13 cellular contexts compared by ENCODE assay signal in the genomic region with DNA sequence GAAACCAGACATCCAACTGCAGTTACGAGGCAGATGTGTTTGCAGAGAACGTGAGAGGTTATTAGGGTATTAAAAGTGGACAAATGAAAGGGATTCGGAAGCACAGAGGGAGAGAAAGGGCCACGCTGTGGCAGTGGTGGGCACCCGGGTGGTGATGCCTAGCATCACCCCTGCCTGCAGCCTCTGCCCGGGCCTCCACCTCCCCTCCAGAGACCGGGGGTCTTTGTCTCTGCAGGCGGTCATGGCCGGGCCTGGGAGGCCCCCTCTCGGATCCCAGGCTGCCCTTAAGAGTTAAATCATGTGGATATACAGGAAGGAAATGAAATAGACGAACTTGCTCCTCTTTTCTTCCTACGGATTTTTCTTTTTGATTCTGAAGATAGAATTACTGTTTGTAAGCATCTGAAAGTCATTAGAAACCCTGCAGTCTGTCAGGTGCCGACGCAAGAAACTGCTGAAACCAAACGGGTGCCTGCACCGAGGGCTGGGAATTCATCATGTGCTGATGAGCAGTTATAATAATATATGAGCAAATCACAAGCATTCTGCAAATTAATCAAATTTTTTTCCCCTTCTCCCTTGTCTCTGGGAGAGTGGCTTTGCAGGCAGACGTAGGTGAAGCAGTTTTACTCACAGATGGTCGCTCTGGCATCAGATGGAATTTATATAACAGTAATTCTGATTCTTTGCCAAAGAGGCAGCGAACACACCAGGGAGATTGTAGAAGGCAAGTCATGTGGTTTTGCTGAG.
DNase-seq lines count a peak whose midpoint lies in the region; ATAC-seq and TF ChIP-seq lines count a peak whose summit lies in the region.
"Had no signal": no experiment of that assay in that cellular context is flagged by ENCODE, and none has a peak within 500 bp of the region (broad histone marks: within the 10 kb centered on the region; RNA-seq: fewer than 3 reads in every experiment).

No MANE protein-coding gene starts in this region.

- H3K9me3 Mint-ChIP-seq in activated CD4-positive, alpha-beta memory T cell treated with anti-CD3 and anti-CD28 coated beads, Interleukin-2, amount 10 ng/mL, durations not matched to agents 7 days and 5 days = no peaks in the 10 kb centered on the region
- H3K9me3 Mint-ChIP-seq: neural crest cell had no signal

- H3K36me3 Mint-ChIP-seq in activated CD4-positive, alpha-beta memory T cell treated with anti-CD3 and anti-CD28 coated beads, Interleukin-2, amount 10 ng/mL, durations not matched to agents 7 days and 5 days (ENCODE audit: low read depth) = no peaks in the 10 kb centered on the region
- H3K36me3 Mint-ChIP-seq: activated naive CD8-positive, alpha-beta T cell had no signal

- peaks cover 36% of the 10 kb centered on the region for H3K27me3 Mint-ChIP-seq in activated CD4-positive, alpha-beta memory T cell treated with anti-CD3 and anti-CD28 coated beads, Interleukin-2, amount 10 ng/mL, durations not matched to agents 7 days and 5 days

- H3K4me3 Mint-ChIP-seq in activated CD4-positive, alpha-beta memory T cell treated with anti-CD3 and anti-CD28 coated beads, Interleukin-2, amount 10 ng/mL, durations not matched to agents 7 days and 5 days = no peak overlapping the region
- H3K4me3 Mint-ChIP-seq: activated naive CD8-positive, alpha-beta T cell; neural crest cell had no signal

- H3K9me3 ChIP-seq in heart right ventricle = no peaks in the 10 kb centered on the region
- H3K9me3 ChIP-seq in vagina = no peaks in the 10 kb centered on the region

- 45% methylated on average over 19 of the region's 19 CpGs for WGBS in heart right ventricle, 2 donors

- peaks cover 9% of the 10 kb centered on the region for H3K4me1 Mint-ChIP-seq in activated CD4-positive, alpha-beta memory T cell treated with anti-CD3 and anti-CD28 coated beads, Interleukin-2, amount 10 ng/mL, durations not matched to agents 7 days and 5 days

- no peak overlapping the region for H3K27ac Mint-ChIP-seq in activated CD4-positive, alpha-beta memory T cell treated with anti-CD3 and anti-CD28 coated beads, Interleukin-2, amount 10 ng/mL, durations not matched to agents 7 days and 5 days
- H3K27ac Mint-ChIP-seq: activated naive CD8-positive, alpha-beta T cell had no signal

- TF ChIP-seq POLR2A in vagina (IDR thresholded peaks at IDR 0.05) = no peak

- POLR2A ChIA-PET in activated CD4-positive, alpha-beta memory T cell treated with anti-CD3 and anti-CD28 coated beads, Interleukin-2, amount 10 ng/mL, durations not matched to agents 7 days and 5 days (lab: Charles Lee) = no interaction called here

- CTCF ChIA-PET in activated CD4-positive, alpha-beta memory T cell treated with anti-CD3 and anti-CD28 coated beads, Interleukin-2, amount 10 ng/mL, durations not matched to agents 7 days and 5 days (lab: Charles Lee) = no interaction called here

- TF ChIP-seq CTCF in heart right ventricle (IDR thresholded peaks at IDR 0.05) (no peak), fibroblast of the aortic adventitia (IDR thresholded peaks at IDR 0.05; ENCODE audit: insufficient read depth, low read length) (no peak), vagina (IDR thresholded peaks at IDR 0.05) (no peak)

- H3K36me3 ChIP-seq in heart right ventricle (no peaks in the 10 kb centered on the region), vagina (no peaks in the 10 kb centered on the region)

- intact Hi-C loops in heart right ventricle (cut with DNase I) (loop anchor here in 1 of 10 donors (10.0 kb wide), 1 partner anchor 863 kb away; no protein-coding TSS in a partner anchor), cardiac septum (cut with DNase I) (no loop called here), vagina (cut with DNase I) (no loop called here)

- DNase-seq in heart right ventricle = no peak
- no peak for DNase-seq in cardiac septum (ENCODE audit: low spot score)
- DNase-seq in fibroblast of the aortic adventitia (ENCODE audit: low read depth) = peak; percentile 13
- peak; percentile 41 for DNase-seq in pons (ENCODE audit: low spot score)
- DNase-seq in vagina (ENCODE audit: extremely low spot score in 2 of 2) = no peak
- no peak for DNase-seq in activated CD4-positive, alpha-beta memory T cell treated with anti-CD3 and anti-CD28 coated beads, Interleukin-2, amount 10 ng/mL, durations not matched to agents 7 days and 5 days
- DNase-seq: activated CD4-positive, alpha-beta T cell treated with anti-CD3 and anti-CD28 coated beads for 48 hours; EL; NCI-H524 had no signal

- H3K4me3 ChIP-seq in heart right ventricle (peak overlapping the region in 9 of 10 donors; percentile 1 to 50 (median 38)), fibroblast of the aortic adventitia (ENCODE audit: low read depth, low read length) (peak overlapping the region; percentile 37), vagina (peak overlapping the region; percentile 32 to 34)

- peaks cover 0 to 52% (median 28%) of the 10 kb centered on the region in 7 donors for H3K27me3 ChIP-seq in heart right ventricle
- H3K27me3 ChIP-seq in vagina = no peaks in the 10 kb centered on the region

- ATAC-seq in heart right ventricle = peak in 3 of 8 donors; percentile 13 to 38 (median 28)
- no peak for ATAC-seq in HG03135 (IDR thresholded peaks at IDR 0.05; ENCODE audit: unreplicated experiment)
- no peak for ATAC-seq in GM18498 (IDR thresholded peaks at IDR 0.05; ENCODE audit: unreplicated experiment)

- H3K4me1 ChIP-seq in heart right ventricle (peaks cover 0 to 22% (median 0%) of the 10 kb centered on the region in 9 donors), vagina (peaks cover 13% of the 10 kb centered on the region)

- H3K27ac ChIP-seq in heart right ventricle (peak overlapping the region in 2 of 10 donors; percentile 26 to 56), vagina (peak overlapping the region; percentile 60)

Comparison
In these comparisons a context has a peak if more than half of its experiments do, and no peak if none do; other contexts are left out.
1. DNase-seq: peak in fibroblast of the aortic adventitia (single experiment) and pons (single experiment); none in heart right ventricle (0 of 2), cardiac septum (single experiment), vagina (0 of 2) and activated CD4-positive, alpha-beta memory T cell treated with anti-CD3 and anti-CD28 coated beads, Interleukin-2, amount 10 ng/mL, durations not matched to agents 7 days and 5 days (single experiment).
2. Peak in every context shown above with its lines, with median percentiles within 50 percentile points of each other: H3K4me3 ChIP-seq.